1 cellular context compared by ENCODE assay signal in genomic region chr1:159091547-159092397, GRCh38.
TF ChIP-seq lines count a peak whose summit lies in the region.

No MANE protein-coding gene starts in this region.

TF ChIP-seq in SK-N-SH, 30 proteins besides CTCF, POLR2A, EP300 and RAD21 (continued from another document):
- TF ChIP-seq FOXM1 (IDR thresholded peaks at IDR 0.05; ENCODE audit: low read depth) (no peak), USF2 (IDR thresholded peaks at IDR 0.05; ENCODE audit: borderline replicate concordance, low read depth, low read length) (no peak), RFX5 (IDR thresholded peaks at IDR 0.05; ENCODE audit: low read length) (no peak), ZBTB33 (IDR thresholded peaks at IDR 0.05; ENCODE audit: borderline replicate concordance, low read depth) (no peak), POLR2AphosphoS5 (IDR thresholded peaks at IDR 0.05; ENCODE audit: low read depth, low read length) (no peak), RCOR1 (IDR thresholded peaks at IDR 0.05; ENCODE audit: low read length) (no peak), PBX3 (IDR thresholded peaks at IDR 0.05) (no peak), TCF12 (IDR thresholded peaks at IDR 0.05) (peak; percentile 74), REST (IDR thresholded peaks at IDR 0.05; ENCODE audit: low read depth, low read length) (no peak), RXRA (IDR thresholded peaks at IDR 0.05; ENCODE audit: borderline replicate concordance, low read depth) (peak; percentile 75; the same call in 1 of the 2 replicates), NRF1 (IDR thresholded peaks at IDR 0.05; ENCODE audit: low read depth, low read length) (no peak), FOXJ3 (CRISPR knock-in tag; IDR thresholded peaks at IDR 0.05) (no peak), MEF2A (IDR thresholded peaks at IDR 0.05; ENCODE audit: borderline replicate concordance, low read depth) (no peak), FOSL2 (IDR thresholded peaks at IDR 0.05; ENCODE audit: borderline replicate concordance, low read depth) (peak; percentile 88), GABPA (IDR thresholded peaks at IDR 0.05; ENCODE audit: low read depth) (no peak), SIN3A (IDR thresholded peaks at IDR 0.05; ENCODE audit: borderline replicate concordance, low read depth, low read length) (no peak), NFIC (IDR thresholded peaks at IDR 0.05; ENCODE audit: borderline replicate concordance) (peak; percentile 25; the same call in 1 of the 2 replicates), JUND (IDR thresholded peaks at IDR 0.05) (peak; percentile 81)
